Comparison of ENCODE assay signal across 8 cellular contexts in genomic region chr4:122764808-122765189, GRCh38. TPM values are rescaled to one million over a fixed set of nuclear protein-coding genes. Genes with fewer than 3 reads are reported as not detected.
DNase-seq lines count a peak whose midpoint lies in the region; ATAC-seq and TF ChIP-seq lines count a peak whose summit lies in the region.

No MANE protein-coding gene starts in this region.

- H3K27me3 ChIP-seq in skeletal muscle satellite cell (ENCODE audit: control insufficient read depth, insufficient read depth, low read length): no peaks in the 10 kb centered on the region

- peak overlapping the region; percentile 41 for H3K4me3 ChIP-seq in WI38 (ENCODE audit: low read depth, low read length)
- H3K4me3 ChIP-seq in skeletal muscle satellite cell (ENCODE audit: low read length): peak overlapping the region; percentile 48
- H3K4me3 ChIP-seq in OCI-LY7 (ENCODE audit: low read depth, low read length, poor library complexity, severe bottlenecking): no peak overlapping the region

- H3K9me3 ChIP-seq in skeletal muscle satellite cell (replicated peaks; ENCODE audit: low read length): no peaks in the 10 kb centered on the region
- no peaks in the 10 kb centered on the region for H3K9me3 ChIP-seq in OCI-LY7 (ENCODE audit: low read length)

- no peaks in the 10 kb centered on the region for H3K9me2 ChIP-seq in OCI-LY7 (ENCODE audit: insufficient read depth, low read length)

- H3K4me1 ChIP-seq in skeletal muscle satellite cell (ENCODE audit: control insufficient read depth, insufficient read depth, low read length) (peaks cover 30% of the 10 kb centered on the region), OCI-LY7 (ENCODE audit: insufficient read depth, low read length, poor library complexity, severe bottlenecking) (no peaks in the 10 kb centered on the region)

- TF ChIP-seq CTCF in WI38 (IDR thresholded peaks at IDR 0.05; ENCODE audit: low read depth, low read length): no peak
- TF ChIP-seq CTCF in OCI-LY7 (conservative IDR thresholded peaks at IDR 0.05; ENCODE audit: low read length): no peak

- H3K36me3 ChIP-seq in skeletal muscle satellite cell (ENCODE audit: insufficient read depth, low read length): no peaks in the 10 kb centered on the region
- H3K36me3 ChIP-seq in OCI-LY7 (ENCODE audit: insufficient read depth, low read length): no peaks in the 10 kb centered on the region

- no peaks in the 10 kb centered on the region for H3K79me2 ChIP-seq in OCI-LY7 (ENCODE audit: insufficient read depth, low read depth, low read length)

- H3K27ac ChIP-seq in OCI-LY7 (ENCODE audit: low read depth, low read length, poor library complexity, severe bottlenecking): no peak overlapping the region

- H3K9ac ChIP-seq in skeletal muscle satellite cell (ENCODE audit: low read depth, low read length): peak overlapping the region; percentile 85

- no TSS peak for BruUV-seq in OCI-LY7 (replicated peaks; lab: Mats Ljungman, UMichigan)

- H3K27ac Mint-ChIP-seq in activated naive CD4-positive, alpha-beta T cell treated with anti-CD3 and anti-CD28 coated beads for 36 hours: peak overlapping the region; percentile 50
- no peak overlapping the region for H3K27ac Mint-ChIP-seq in activated naive CD4-positive, alpha-beta T cell treated with anti-CD3 and anti-CD28 coated beads, Interleukin-2, amount 10 ng/mL, durations not matched to agents 7 days and 5 days

- intact Hi-C loops in activated naive CD4-positive, alpha-beta T cell treated with anti-CD3 and anti-CD28 coated beads for 36 hours (cut with micrococcal nuclease): loop anchor here (1.0 to 5.0 kb wide), 6 partner anchors 22 to 908 kb away; no protein-coding TSS in a partner anchor
- intact Hi-C loops in OCI-LY7 (cut with micrococcal nuclease; ENCODE audit: unreplicated experiment): no loop called here

- H3K9me3 Mint-ChIP-seq in activated naive CD4-positive, alpha-beta T cell treated with anti-CD3 and anti-CD28 coated beads for 36 hours: no peaks in the 10 kb centered on the region
- no peaks in the 10 kb centered on the region for H3K9me3 Mint-ChIP-seq in activated naive CD4-positive, alpha-beta T cell treated with anti-CD3 and anti-CD28 coated beads, Interleukin-2, amount 10 ng/mL, durations not matched to agents 7 days and 5 days

- no peak for DNase-seq in activated naive CD4-positive, alpha-beta T cell treated with anti-CD3 and anti-CD28 coated beads for 36 hours
- no peak for DNase-seq in activated naive CD4-positive, alpha-beta T cell treated with anti-CD3 and anti-CD28 coated beads, Interleukin-2, amount 50 U/mL, for 16 hours
- DNase-seq in OCI-LY7 (ENCODE audit: low spot score): no peak
- DNase-seq in NCI-H1417 treated with DMSO at 0.1 percent for 48 hours (lab: John Stamatoyannopoulos, UW): no peak
- DNase-seq in activated naive CD4-positive, alpha-beta T cell treated with anti-CD3 and anti-CD28 coated beads, Interleukin-2, amount 10 ng/mL, durations not matched to agents 7 days and 5 days: no peak

- peaks cover 30% of the 10 kb centered on the region for H3K4me1 Mint-ChIP-seq in activated naive CD4-positive, alpha-beta T cell treated with anti-CD3 and anti-CD28 coated beads for 36 hours (ENCODE audit: low read depth)
- peaks cover 34% of the 10 kb centered on the region for H3K4me1 Mint-ChIP-seq in activated naive CD4-positive, alpha-beta T cell treated with anti-CD3 and anti-CD28 coated beads, Interleukin-2, amount 10 ng/mL, durations not matched to agents 7 days and 5 days

- CTCF ChIA-PET in activated naive CD4-positive, alpha-beta T cell treated with anti-CD3 and anti-CD28 coated beads for 36 hours (lab: Charles Lee): interaction anchor here (0.6 to 1.6 kb wide), 3 partner anchors 157 to 560 kb away, joined by 3 to 5 read pairs (median 4); partner anchors contain the start of gene NUDT6
- CTCF ChIA-PET in OCI-LY7 (lab: Charles Lee; ENCODE audit: unreplicated experiment): no interaction called here
- CTCF ChIA-PET in activated naive CD4-positive, alpha-beta T cell treated with anti-CD3 and anti-CD28 coated beads, Interleukin-2, amount 10 ng/mL, durations not matched to agents 7 days and 5 days (lab: Charles Lee): no interaction called here

- H3K27me3 Mint-ChIP-seq in activated naive CD4-positive, alpha-beta T cell treated with anti-CD3 and anti-CD28 coated beads for 36 hours (ENCODE audit: low read depth): no peaks in the 10 kb centered on the region
- H3K27me3 Mint-ChIP-seq in activated naive CD4-positive, alpha-beta T cell treated with anti-CD3 and anti-CD28 coated beads, Interleukin-2, amount 10 ng/mL, durations not matched to agents 7 days and 5 days: peaks cover 4% of the 10 kb centered on the region

- no peak overlapping the region for H3K4me3 Mint-ChIP-seq in activated naive CD4-positive, alpha-beta T cell treated with anti-CD3 and anti-CD28 coated beads for 36 hours
- no peak overlapping the region for H3K4me3 Mint-ChIP-seq in activated naive CD4-positive, alpha-beta T cell treated with anti-CD3 and anti-CD28 coated beads, Interleukin-2, amount 10 ng/mL, durations not matched to agents 7 days and 5 days

- H2AFZ ChIP-seq in OCI-LY7 (ENCODE audit: low read length): no peak overlapping the region

- peak; percentile 71 for ATAC-seq in HG03060 (IDR thresholded peaks at IDR 0.05; ENCODE audit: low read depth, unreplicated experiment)

- no peaks in the 10 kb centered on the region for H3K36me3 Mint-ChIP-seq in activated naive CD4-positive, alpha-beta T cell treated with anti-CD3 and anti-CD28 coated beads for 36 hours (ENCODE audit: low read depth)
- no peaks in the 10 kb centered on the region for H3K36me3 Mint-ChIP-seq in activated naive CD4-positive, alpha-beta T cell treated with anti-CD3 and anti-CD28 coated beads, Interleukin-2, amount 10 ng/mL, durations not matched to agents 7 days and 5 days

- no peaks in the 10 kb centered on the region for H4K20me1 ChIP-seq in OCI-LY7 (ENCODE audit: insufficient read depth, low read length)

- POLR2A ChIA-PET in OCI-LY7 (lab: Charles Lee): no interaction called here

- peak overlapping the region; percentile 70 for H3K4me2 ChIP-seq in skeletal muscle satellite cell (ENCODE audit: low read length)
- no peak overlapping the region for H3K4me2 ChIP-seq in OCI-LY7 (ENCODE audit: low read length)

RNA-seq across cellular contexts. Expression of gene BBS12, which starts 32.3 kb away (rescaled TPM):
- total RNA-seq in activated naive CD4-positive, alpha-beta T cell treated with anti-CD3 and anti-CD28 coated beads for 36 hours: 1 to 10 TPM; 1.7 to 2.2 TPM
- 3.0 and 4.2 TPM in 2 replicates for total RNA-seq in skeletal muscle satellite cell (2012; rRNA removed)
- total RNA-seq in OCI-LY7 (2014; rRNA removed; shearing (Covaris generic)): 1.7 and 1.8 TPM in 2 replicates
- total RNA-seq in OCI-LY7 (2022): 1.9 and 3.2 TPM in 2 replicates
